ENCODE assay signal across 8 cellular contexts in the genomic region with DNA sequence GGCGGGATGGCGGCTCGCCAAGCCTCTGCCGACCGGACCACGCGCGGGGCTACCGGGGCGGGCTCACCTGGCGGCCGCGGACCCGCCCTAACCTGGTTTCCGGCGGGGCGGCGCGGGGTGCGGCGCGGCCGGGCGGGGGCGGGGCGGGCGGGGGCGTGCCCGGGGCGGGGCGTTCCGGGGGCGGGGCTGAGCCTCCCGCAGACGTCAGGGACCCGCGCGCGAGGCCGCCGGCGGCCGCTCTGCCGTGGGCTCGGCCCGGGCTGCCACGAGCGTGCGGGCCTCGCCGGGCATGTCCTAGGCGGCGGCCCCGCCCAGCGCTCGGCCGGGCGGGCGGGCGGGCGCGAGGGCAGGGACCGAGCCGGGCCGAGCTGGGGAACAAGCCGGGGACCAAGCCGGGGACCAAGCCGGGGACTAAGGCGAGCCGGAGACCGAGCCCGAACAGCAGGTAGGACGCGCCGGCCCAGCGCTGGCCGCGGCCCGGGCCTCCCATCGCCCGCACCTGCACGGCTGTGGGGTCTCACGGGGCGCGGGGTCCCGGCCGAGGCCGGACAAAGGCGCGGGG. TPM values are rescaled to one million over a fixed set of nuclear protein-coding genes. Genes with fewer than 3 reads are reported as not detected.
DNase-seq lines count a peak whose midpoint lies in the region; ATAC-seq and TF ChIP-seq lines count a peak whose summit lies in the region.

CEP170B (plus strand) TSS at position 200 of the 562 bp plus-strand sequence. CDS start 3,183 bp downstream, outside the sequence.

- H4K20me1 ChIP-seq in DOHH2 (ENCODE audit: control insufficient read depth, insufficient read depth, low read depth, low read length): no peaks in the 10 kb centered on the region

- no peak for TF ChIP-seq EP300 in suprapubic skin (IDR thresholded peaks at IDR 0.05)

- H3K4me3 ChIP-seq in DOHH2 (ENCODE audit: low read length) (peak within 1 kb of the TSS; percentile 35), LNCaP clone FGC (ENCODE audit: low read depth, low read length) (peak within 1 kb of the TSS; percentile 87), mucosa of descending colon (peak within 1 kb of the TSS; percentile 61), suprapubic skin (peak within 1 kb of the TSS; percentile 92)

- intact Hi-C loops in mucosa of descending colon (cut with DNase I, micrococcal nuclease): no loop called here

- H3K9me3 ChIP-seq in DOHH2 (ENCODE audit: control insufficient read depth, insufficient read depth, low read length) (no peaks in the 10 kb centered on the region), mucosa of descending colon (no peaks in the 10 kb centered on the region), suprapubic skin (no peaks in the 10 kb centered on the region)

- H3K27me3 ChIP-seq in DOHH2 (ENCODE audit: control insufficient read depth, low read length) (peaks cover 41% of the 10 kb centered on the region), suprapubic skin (no peaks in the 10 kb centered on the region)

- ATAC-seq in mucosa of descending colon (peak; percentile 74), GM19397 (IDR thresholded peaks at IDR 0.05; ENCODE audit: unreplicated experiment) (no peak)

- DNase-seq in LNCaP clone FGC (ENCODE audit: low read depth) (no peak), epithelial cell of prostate (ENCODE audit: low read depth, low spot score) (no peak), mucosa of descending colon (peak in 2 of 3 donors; percentile 60 to 83), suprapubic skin (ENCODE audit: low spot score in 2 of 2) (peak in 1 of 2 donors; percentile 67), Kasumi-1 (lab: John Stamatoyannopoulos, UW) (no peak)
- peak; percentile 69 for DNase-seq in activated CD8-positive, alpha-beta memory T cell treated with anti-CD3 and anti-CD28 coated beads for 24 hours

- H3K27ac ChIP-seq in DOHH2 (ENCODE audit: low read depth, low read length) (no peak within 1 kb of the TSS), epithelial cell of prostate (peak within 1 kb of the TSS; percentile 98), suprapubic skin (peak within 1 kb of the TSS; percentile 93)

- TF ChIP-seq CTCF in DOHH2 (IDR thresholded peaks at IDR 0.05; ENCODE audit: low read depth, low read length, poor library complexity, severe bottlenecking) (no peak), LNCaP clone FGC (IDR thresholded peaks at IDR 0.05; ENCODE audit: control insufficient read depth, extremely low read depth, insufficient read depth) (no peak), mucosa of descending colon (IDR thresholded peaks at IDR 0.05) (no peak), suprapubic skin (IDR thresholded peaks at IDR 0.05) (no peak)

- WGBS in suprapubic skin: no CpG with 5 or more reads among the region's 90 CpGs

- H3F3A ChIP-seq in DOHH2 (ENCODE audit: control insufficient read depth, insufficient read depth): no peaks in the 10 kb centered on the region

- H3K36me3 ChIP-seq in DOHH2 (ENCODE audit: control insufficient read depth, low read length) (no peaks in the 10 kb centered on the region), mucosa of descending colon (ENCODE audit: low read depth) (no peaks in the 10 kb centered on the region), suprapubic skin (peaks cover 5% of the 10 kb centered on the region)

- no peaks in the 10 kb centered on the region for H3K79me2 ChIP-seq in DOHH2 (ENCODE audit: control insufficient read depth, low read length)

- no peak for TF ChIP-seq POLR2A in suprapubic skin (IDR thresholded peaks at IDR 0.05)

- H3K4me1 ChIP-seq in DOHH2 (ENCODE audit: control insufficient read depth, low read length) (peaks cover 3% of the 10 kb centered on the region; the same call in 1 of the 2 replicates), mucosa of descending colon (ENCODE audit: low read depth) (peaks cover 17% of the 10 kb centered on the region), suprapubic skin (peaks cover 30% of the 10 kb centered on the region)

- H3K9me2 ChIP-seq in DOHH2 (replicated peaks; ENCODE audit: control insufficient read depth, low read length): no peaks in the 10 kb centered on the region

- peak within 1 kb of the TSS; percentile 46 for H3K4me2 ChIP-seq in DOHH2 (ENCODE audit: low read length)

RNA-seq across cellular contexts. Expression of gene CEP170B, which starts in this region (rescaled TPM):
- total RNA-seq in mucosa of descending colon (10 to 100 TPM; 66.8 to 89.9 (median 69.9) TPM), suprapubic skin (10 to 100 TPM; 53.3 to 70.1 (median 60.4) TPM)

Comparison
In these comparisons a context has a peak if more than half of its experiments do, and no peak if none do; other contexts are left out.
1. H3K4me3 ChIP-seq: peak in every context shown above with its lines; median percentile 92 in suprapubic skin; 87 in LNCaP clone FGC; 61 in mucosa of descending colon; 35 in DOHH2.
2. DNase-seq: peak in activated CD8-positive, alpha-beta memory T cell treated with anti-CD3 and anti-CD28 coated beads for 24 hours (single experiment) and mucosa of descending colon (2 of 3); none in LNCaP clone FGC (single experiment), epithelial cell of prostate (single experiment) and Kasumi-1 (0 of 2).